ENCODE assay signal across 17 cellular contexts in the genomic region with DNA sequence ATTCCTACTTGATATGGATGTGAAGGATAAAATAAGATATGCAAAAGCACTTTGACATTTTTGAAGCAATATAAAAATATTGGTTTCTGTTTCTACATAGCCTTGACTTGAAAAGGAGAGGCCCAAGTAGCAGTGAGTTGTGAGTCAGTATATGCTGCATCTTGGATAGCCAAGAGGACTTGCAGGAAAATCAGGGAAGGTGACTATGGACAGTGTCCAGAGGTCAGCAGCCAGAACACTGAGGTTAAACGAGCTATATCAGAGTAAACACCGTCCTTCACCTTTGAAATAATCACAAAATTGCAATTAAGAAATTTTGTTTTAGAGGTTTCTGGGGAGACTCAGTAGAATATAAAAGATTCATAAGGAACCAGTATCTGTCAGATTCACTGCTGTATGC. TPM values are rescaled to one million over a fixed set of nuclear protein-coding genes. Genes with fewer than 3 reads are reported as not detected.
DNase-seq lines count a peak whose midpoint lies in the region; ATAC-seq and TF ChIP-seq lines count a peak whose summit lies in the region.
"Had no signal": no experiment of that assay in that cellular context is flagged by ENCODE, and none has a peak within 500 bp of the region (broad histone marks: within the 10 kb centered on the region; RNA-seq: fewer than 3 reads in every experiment).

No MANE protein-coding gene starts in this region.

- peak overlapping the region; percentile 71 for H3K9ac ChIP-seq in MM.1S (ENCODE audit: low read length)
- H3K9ac ChIP-seq: GM23248 had no signal

- no peaks in the 10 kb centered on the region for H4K20me1 ChIP-seq in DOHH2 (ENCODE audit: control insufficient read depth, insufficient read depth, low read depth, low read length)
- no peaks in the 10 kb centered on the region for H4K20me1 ChIP-seq in MM.1S (ENCODE audit: insufficient read depth, low read length)

- 13% methylated on average over 2 of the region's 2 CpGs for WGBS in right lobe of liver (ENCODE audit: insufficient coverage, low coverage, low lambda C conversion rate, missing lambda C conversion rate)

- H3K27me3 ChIP-seq in DOHH2 (ENCODE audit: control insufficient read depth, low read length) (peaks cover 3% of the 10 kb centered on the region; the same call in 1 of the 2 replicates), MM.1S (replicated peaks; ENCODE audit: insufficient read depth, low read length) (no peaks in the 10 kb centered on the region), right lobe of liver (no peaks in the 10 kb centered on the region)

- H3K4me3 Mint-ChIP-seq in stimulated activated effector memory CD8-positive, alpha-beta T cell treated with anti-CD3 and anti-CD28 coated beads, Interleukin-12 subunit alpha, Interleukin-12 subunit beta, amount 100 ng/mL, for 72 hours, result no peak overlapping the region
- no peak overlapping the region for H3K4me3 Mint-ChIP-seq in activated CD8-positive, alpha-beta T cell treated with anti-CD3 and anti-CD28 coated beads, Interleukin-2, amount 10 ng/mL, durations not matched to agents 7 days and 5 days
- H3K4me3 Mint-ChIP-seq: CD14-positive monocyte; CD4-positive, alpha-beta memory T cell had no signal

- peak overlapping the region; percentile 14 for H3K27ac Mint-ChIP-seq in stimulated activated effector memory CD8-positive, alpha-beta T cell treated with anti-CD3 and anti-CD28 coated beads, Interleukin-12 subunit alpha, Interleukin-12 subunit beta, amount 100 ng/mL, for 72 hours
- no peak overlapping the region for H3K27ac Mint-ChIP-seq in activated CD8-positive, alpha-beta T cell treated with anti-CD3 and anti-CD28 coated beads, Interleukin-2, amount 10 ng/mL, durations not matched to agents 7 days and 5 days
- H3K27ac Mint-ChIP-seq: CD14-positive monocyte; CD4-positive, alpha-beta memory T cell had no signal

- H3K4me3 ChIP-seq in DOHH2 (ENCODE audit: low read length) (no peak overlapping the region; the same call in 1 of the 2 replicates), MM.1S (ENCODE audit: low read length) (no peak overlapping the region), right lobe of liver (no peak overlapping the region)
- H3K4me3 ChIP-seq: GM23248, HAP-1 had no signal

- H3K4me1 Mint-ChIP-seq in stimulated activated effector memory CD8-positive, alpha-beta T cell treated with anti-CD3 and anti-CD28 coated beads, Interleukin-12 subunit alpha, Interleukin-12 subunit beta, amount 100 ng/mL, for 72 hours, result no peaks in the 10 kb centered on the region
- H3K4me1 Mint-ChIP-seq in activated CD8-positive, alpha-beta T cell treated with anti-CD3 and anti-CD28 coated beads, Interleukin-2, amount 10 ng/mL, durations not matched to agents 7 days and 5 days (ENCODE audit: low read depth), result peaks cover 6% of the 10 kb centered on the region
- H3K4me1 Mint-ChIP-seq: CD4-positive, alpha-beta memory T cell had no signal

- no peaks in the 10 kb centered on the region for H3K9me2 ChIP-seq in DOHH2 (replicated peaks; ENCODE audit: control insufficient read depth, low read length)
- no peaks in the 10 kb centered on the region for H3K9me2 ChIP-seq in MM.1S (replicated peaks; ENCODE audit: insufficient read depth, low read length)

- no peak overlapping the region for H2AFZ ChIP-seq in MM.1S (ENCODE audit: low read length)
- H2AFZ ChIP-seq: GM23248 had no signal

- peaks cover 51% of the 10 kb centered on the region for H3K4me1 ChIP-seq in DOHH2 (ENCODE audit: control insufficient read depth, low read length)
- peaks cover 59% of the 10 kb centered on the region for H3K4me1 ChIP-seq in MM.1S (ENCODE audit: low read length)
- H3K4me1 ChIP-seq in right lobe of liver, result peaks cover 0 to 13% (median 2%) of the 10 kb centered on the region in 4 donors
- H3K4me1 ChIP-seq: HAP-1 had no signal

- peaks cover 12% of the 10 kb centered on the region for H3K36me3 ChIP-seq in DOHH2 (ENCODE audit: control insufficient read depth, low read length)
- no peaks in the 10 kb centered on the region for H3K36me3 ChIP-seq in MM.1S (replicated peaks; ENCODE audit: insufficient read depth, low read length)
- H3K36me3 ChIP-seq in right lobe of liver, result peaks cover 0 to 16% (median 0%) of the 10 kb centered on the region in 4 donors
- H3K36me3 ChIP-seq: HAP-1 had no signal

- TF ChIP-seq CTCF in DOHH2 (IDR thresholded peaks at IDR 0.05; ENCODE audit: low read depth, low read length, poor library complexity, severe bottlenecking), result no peak
- no peak for TF ChIP-seq CTCF in MM.1S (IDR thresholded peaks at IDR 0.05; ENCODE audit: low read length)
- no peak for TF ChIP-seq CTCF in right lobe of liver (IDR thresholded peaks at IDR 0.05)

- CTCF ChIA-PET in activated CD8-positive, alpha-beta T cell treated with anti-CD3 and anti-CD28 coated beads, Interleukin-2, amount 10 ng/mL, durations not matched to agents 7 days and 5 days (lab: Charles Lee), result no interaction called here

- no peaks in the 10 kb centered on the region for H3K79me2 ChIP-seq in DOHH2 (ENCODE audit: control insufficient read depth, low read length)
- H3K79me2 ChIP-seq in MM.1S (ENCODE audit: low read length), result peaks cover 10% of the 10 kb centered on the region

- DNase-seq in MM.1S (no peak), right lobe of liver (no peak), mesenteric fat pad (ENCODE audit: low spot score) (no peak), HuH-7 (ENCODE audit: low spot score) (no peak)
- DNase-seq in stimulated activated effector memory CD8-positive, alpha-beta T cell treated with anti-CD3 and anti-CD28 coated beads, Interleukin-12 subunit alpha, Interleukin-12 subunit beta, amount 100 ng/mL, for 72 hours (ENCODE audit: low spot score in 2 of 2), result no peak
- no peak for DNase-seq in activated CD8-positive, alpha-beta T cell treated with anti-CD3 and anti-CD28 coated beads, Interleukin-2, amount 10 ng/mL, durations not matched to agents 7 days and 5 days
- DNase-seq: AML-193; CD4-positive, alpha-beta memory T cell; DMS153; DMS79; GF-D8; GM23248; KG1 had no signal

- POLR2A ChIA-PET in activated CD8-positive, alpha-beta T cell treated with anti-CD3 and anti-CD28 coated beads, Interleukin-2, amount 10 ng/mL, durations not matched to agents 7 days and 5 days (lab: Charles Lee), result no interaction called here

- peaks cover 4% of the 10 kb centered on the region for H3K27me3 Mint-ChIP-seq in activated CD8-positive, alpha-beta T cell treated with anti-CD3 and anti-CD28 coated beads, Interleukin-2, amount 10 ng/mL, durations not matched to agents 7 days and 5 days (ENCODE audit: low read depth)

- H3K9me3 Mint-ChIP-seq in stimulated activated effector memory CD8-positive, alpha-beta T cell treated with anti-CD3 and anti-CD28 coated beads, Interleukin-12 subunit alpha, Interleukin-12 subunit beta, amount 100 ng/mL, for 72 hours, result no peaks in the 10 kb centered on the region
- H3K9me3 Mint-ChIP-seq in activated CD8-positive, alpha-beta T cell treated with anti-CD3 and anti-CD28 coated beads, Interleukin-2, amount 10 ng/mL, durations not matched to agents 7 days and 5 days (ENCODE audit: insufficient read depth), result no peaks in the 10 kb centered on the region
- H3K9me3 Mint-ChIP-seq: CD4-positive, alpha-beta memory T cell had no signal

- ATAC-seq in right lobe of liver, result peak; percentile 24 to 44 (median 34)
- no peak for ATAC-seq in stimulated activated effector memory CD8-positive, alpha-beta T cell treated with anti-CD3 and anti-CD28 coated beads, Interleukin-12 subunit alpha, Interleukin-12 subunit beta, amount 100 ng/mL, for 72 hours
- ATAC-seq in activated CD8-positive, alpha-beta T cell treated with anti-CD3 and anti-CD28 coated beads, Interleukin-2, amount 10 ng/mL, durations not matched to agents 7 days and 5 days, result no peak

- H3K4me2 ChIP-seq in DOHH2 (ENCODE audit: low read length) (peak overlapping the region; percentile 45), MM.1S (ENCODE audit: low read depth, low read length) (peak overlapping the region; percentile 63; the same call in 1 of the 2 replicates)

- no peak overlapping the region for H3K27ac ChIP-seq in DOHH2 (ENCODE audit: low read depth, low read length)
- H3K27ac ChIP-seq in MM.1S (ENCODE audit: low read length), result peak overlapping the region; percentile 99
- no peak overlapping the region for H3K27ac ChIP-seq in right lobe of liver
- H3K27ac ChIP-seq: GM23248 had no signal

- H3K9me3 ChIP-seq in DOHH2 (ENCODE audit: control insufficient read depth, insufficient read depth, low read length) (no peaks in the 10 kb centered on the region), MM.1S (replicated peaks; ENCODE audit: insufficient read depth, low read length) (no peaks in the 10 kb centered on the region), right lobe of liver (no peaks in the 10 kb centered on the region)
- H3K9me3 ChIP-seq: HAP-1 had no signal

- H3K36me3 Mint-ChIP-seq in stimulated activated effector memory CD8-positive, alpha-beta T cell treated with anti-CD3 and anti-CD28 coated beads, Interleukin-12 subunit alpha, Interleukin-12 subunit beta, amount 100 ng/mL, for 72 hours, result peaks cover 24% of the 10 kb centered on the region
- H3K36me3 Mint-ChIP-seq in activated CD8-positive, alpha-beta T cell treated with anti-CD3 and anti-CD28 coated beads, Interleukin-2, amount 10 ng/mL, durations not matched to agents 7 days and 5 days (ENCODE audit: low read depth), result peaks cover 16% of the 10 kb centered on the region

- no peak for TF ChIP-seq POLR2A in right lobe of liver (IDR thresholded peaks at IDR 0.05)

- intact Hi-C loops in right lobe of liver (cut with DNase I), result no loop called here

- H3F3A ChIP-seq in DOHH2 (ENCODE audit: control insufficient read depth, insufficient read depth) (peaks cover 15% of the 10 kb centered on the region), MM.1S (ENCODE audit: insufficient read depth, low read length) (peaks cover 28% of the 10 kb centered on the region)

RNA-seq across cellular contexts. Expression of a gene that starts 6.6 kb away (rescaled TPM):
- total RNA-seq in right lobe of liver, result under 1 TPM in 3 of 6 experiments, not detected in 3; 0.12 to 0.19 (median 0.13) TPM
- total RNA-seq in activated CD8-positive, alpha-beta T cell treated with anti-CD3 and anti-CD28 coated beads, Interleukin-2, amount 10 ng/mL, durations not matched to agents 7 days and 5 days, result not detected
- not detected for total RNA-seq in mesenteric fat pad
- total RNA-seq: CD4-positive, alpha-beta memory T cell; GM23248; H4 had no signal

RNA-seq across cellular contexts. Expression of a gene that starts 14.6 kb away (rescaled TPM):
- total RNA-seq in right lobe of liver (10 to 100 TPM; 10.4 to 24.5 (median 16.3) TPM), mesenteric fat pad (32.3 TPM)
- 10 to 100 TPM; 50.3 to 51.7 TPM for total RNA-seq in activated CD8-positive, alpha-beta T cell treated with anti-CD3 and anti-CD28 coated beads, Interleukin-2, amount 10 ng/mL, durations not matched to agents 7 days and 5 days

RNA-seq across cellular contexts. Expression of a gene that starts 32.1 kb away (rescaled TPM):
- total RNA-seq in right lobe of liver, result 1 to 10 TPM; 2.5 to 5.1 (median 4.4) TPM
- total RNA-seq in activated CD8-positive, alpha-beta T cell treated with anti-CD3 and anti-CD28 coated beads, Interleukin-2, amount 10 ng/mL, durations not matched to agents 7 days and 5 days, result under 1 TPM; 0.34 to 0.40 TPM
- 2.6 TPM for total RNA-seq in mesenteric fat pad

RNA-seq across cellular contexts. Expression of a gene that starts 55.9 kb away (rescaled TPM):
- total RNA-seq in right lobe of liver (100 to 1,000 TPM; 195 to 585 (median 269) TPM), mesenteric fat pad (715 TPM)
- total RNA-seq in activated CD8-positive, alpha-beta T cell treated with anti-CD3 and anti-CD28 coated beads, Interleukin-2, amount 10 ng/mL, durations not matched to agents 7 days and 5 days, result 100 to 1,000 TPM; 359 to 362 TPM

Comparison
In these comparisons a context has a peak if more than half of its experiments do, and no peak if none do; other contexts are left out.
1. ATAC-seq: peak in right lobe of liver (4 of 4); none in stimulated activated effector memory CD8-positive, alpha-beta T cell treated with anti-CD3 and anti-CD28 coated beads, Interleukin-12 subunit alpha, Interleukin-12 subunit beta, amount 100 ng/mL, for 72 hours (single experiment) and activated CD8-positive, alpha-beta T cell treated with anti-CD3 and anti-CD28 coated beads, Interleukin-2, amount 10 ng/mL, durations not matched to agents 7 days and 5 days (single experiment).